8 cellular contexts compared by ENCODE assay signal in genomic region chr17:76481091-76481655, GRCh38. TPM values are rescaled to one million over a fixed set of nuclear protein-coding genes. Genes with fewer than 3 reads are reported as not detected.
A peak's percentile ranks its signal among the peaks of the same experiment; 100 is the strongest.
DNase-seq lines count a peak whose midpoint lies in the region; ATAC-seq, FAIRE-seq and TF ChIP-seq lines count a peak whose summit lies in the region.

No MANE protein-coding gene starts in this region.

- H3K4me1 ChIP-seq in HepG2 (ENCODE audit: insufficient read depth, low read length) (peaks cover 34% of the 10 kb centered on the region), osteoblast (ENCODE audit: insufficient read depth, low read length) (peaks cover 3% of the 10 kb centered on the region)

- CTCF ChIA-PET in HepG2 (lab: Yijun Ruan, JAX; ENCODE audit: low intra/inter-chr PET ratio, low total read pairs), result no interaction called here

- H2AFZ ChIP-seq in HepG2 (ENCODE audit: low read length), result no peak overlapping the region
- no peak overlapping the region for H2AFZ ChIP-seq in osteoblast (ENCODE audit: low read length)

- no peak for FAIRE-seq in HepG2 (lab: Jason Lieb, UNC)

- H3K4me3 ChIP-seq in GM12864 (ENCODE audit: low read depth, low read length) (peak overlapping the region; percentile 51), HepG2 (replicated peaks in 1 of 3; ENCODE audit: insufficient read depth in 1 of 3, low read depth in 2 of 3, low read length in 3 of 3) (no peak overlapping the region), osteoblast (ENCODE audit: insufficient read depth, low read length) (no peak overlapping the region)

- H3K9ac ChIP-seq in HepG2 (ENCODE audit: insufficient read depth, low read depth, low read length), result no peak overlapping the region; the same call in 1 of the 2 replicates

- TF ChIP-seq CTCF in GM12864 (IDR thresholded peaks at IDR 0.05; ENCODE audit: low read depth, low read length, missing control alignments), result no peak
- no peak for TF ChIP-seq CTCF in HepG2 (CRISPR knock-in tag; IDR thresholded peaks at IDR 0.05)
- TF ChIP-seq CTCF in osteoblast (IDR thresholded peaks at IDR 0.05; ENCODE audit: extremely low read depth, low read depth, low read length), result no peak

- TF ChIP-seq POLR2A in HepG2 (IDR thresholded peaks at IDR 0.05; ENCODE audit: insufficient read depth in 1 of 2, low read depth in 2 of 2, low read length in 2 of 2), result no peak

- H3K4me2 ChIP-seq in HepG2 (ENCODE audit: low read depth, low read length), result no peak overlapping the region
- no peak overlapping the region for H3K4me2 ChIP-seq in osteoblast (ENCODE audit: insufficient read depth, low read length)

- H4K20me1 ChIP-seq in HepG2 (ENCODE audit: insufficient read depth, low read length) (no peaks in the 10 kb centered on the region), osteoblast (ENCODE audit: insufficient read depth, low read length) (no peaks in the 10 kb centered on the region)

- H3K27me3 ChIP-seq in HepG2 (ENCODE audit: control insufficient read depth in 1 of 2, insufficient read depth in 2 of 2, low read length in 2 of 2) (no peaks in the 10 kb centered on the region), osteoblast (ENCODE audit: insufficient read depth, low read length) (no peaks in the 10 kb centered on the region)

- H3K27ac ChIP-seq in HepG2 (ENCODE audit: extremely low read length, insufficient read depth, low read length) (no peak overlapping the region), osteoblast (ENCODE audit: low read depth, low read length) (no peak overlapping the region)

- TF ChIP-seq EP300 in HepG2 (IDR thresholded peaks at IDR 0.05; ENCODE audit: low read depth in 2 of 2, low read length in 2 of 2) (no peak), HepG2 (CRISPR knock-in tag; IDR thresholded peaks at IDR 0.05; ENCODE audit: borderline replicate concordance) (no peak)

- no peak for TF ChIP-seq RAD21 in HepG2 (CRISPR knock-in tag; IDR thresholded peaks at IDR 0.05)

- in situ Hi-C loops in HepG2 (cut with HindIII; ENCODE audit: extremely low pct_ligation_motif_present, low pct_unique_long_range_greater_than_20kb), result no loop called here

- POLR2A ChIA-PET in HepG2 (lab: Yijun Ruan, JAX), result interaction anchor here (1.5 kb wide), 1 partner anchor 19 kb away, joined by 11 read pairs; no protein-coding TSS in a partner anchor

- DNase-seq in GM12864 (ENCODE audit: low read depth), result peak; percentile 83
- peak; percentile 90 for DNase-seq in MV-4-11 (lab: John Stamatoyannopoulos, UW)
- DNase-seq in HepG2 (ENCODE audit: low spot score), result no peak
- no peak for DNase-seq in hepatic stellate cell (ENCODE audit: low spot score)
- no peak for DNase-seq in osteoblast (ENCODE audit: insufficient read length, low spot score, missing footprints)
- no peak for DNase-seq in NCI-H128 (lab: John Stamatoyannopoulos, UW; ENCODE audit: unreplicated experiment)
- no peak for DNase-seq in activated CD4-positive, alpha-beta T cell treated with anti-CD3 and anti-CD28 coated beads for 48 hours

- no TSS peak for BruUV-seq in HepG2 (replicated peaks; lab: Mats Ljungman, UMichigan)

- H3K36me3 ChIP-seq in HepG2 (replicated peaks in 1 of 2; ENCODE audit: control insufficient read depth in 1 of 2, insufficient read depth in 2 of 2, low read length in 2 of 2) (no peaks in the 10 kb centered on the region; a peak in 1 of 5 replicates), osteoblast (ENCODE audit: insufficient read depth, low read length) (no peaks in the 10 kb centered on the region)

- ATAC-seq in GM21619 (IDR thresholded peaks at IDR 0.05; ENCODE audit: unreplicated experiment) (peak; percentile 63), HepG2 (no peak)

- H3K79me2 ChIP-seq in HepG2 (ENCODE audit: insufficient read depth, low read length) (no peaks in the 10 kb centered on the region), osteoblast (ENCODE audit: insufficient read depth, low read length) (no peaks in the 10 kb centered on the region)

- intact Hi-C loops in HepG2 (cut with micrococcal nuclease; ENCODE audit: unreplicated experiment), result no loop called here

- H3K9me3 ChIP-seq in HepG2 (ENCODE audit: low read length), result no peaks in the 10 kb centered on the region
- H3K9me3 ChIP-seq in osteoblast (ENCODE audit: low read depth, low read length), result no peaks in the 10 kb centered on the region

- WGBS in HepG2 (ENCODE audit: low lambda C conversion rate), result 93% methylated on average over 20 of the region's 21 CpGs

RNA-seq across cellular contexts. Expression of gene AANAT, which starts 13.8 kb away (rescaled TPM):
- total RNA-seq in HepG2 (2016; rRNA removed; fragmentation: Illumina TruSeq; extraction: Trizol) (not detected in 2 replicates), osteoblast (not detected in 2 replicates)
- not detected in 2 replicates for total RNA-seq in HepG2 (2016; cell fraction: cytosol; rRNA removed; fragmentation: Illumina TruSeq; extraction: Trizol; ENCODE audit: low read depth)
- not detected in 2 replicates for total RNA-seq in HepG2 (2016; cell fraction: insoluble cytoplasmic fraction; rRNA removed; fragmentation: Illumina TruSeq; extraction: Trizol)
- not detected in 2 replicates for total RNA-seq in HepG2 (2016; cell fraction: membrane; rRNA removed; fragmentation: Illumina TruSeq; extraction: Trizol)
- total RNA-seq in HepG2 (2016; cell fraction: nucleus; rRNA removed; fragmentation: Illumina TruSeq; extraction: Trizol), result not detected in 2 replicates
- 0.03 and 0.07 TPM in 2 replicates for polyA plus RNA-seq in HepG2 (2011; rRNA removed)
- polyA plus RNA-seq in HepG2 (2011; cell fraction: cytosol; rRNA removed), result not detected in 2 replicates
- polyA plus RNA-seq in HepG2 (2011; cell fraction: nucleus; rRNA removed), result 0.23 and 0.42 TPM in 2 replicates
- 0.31 TPM in 1 of 2 replicates, not detected in the other for polyA plus RNA-seq in HepG2 (2012)
- polyA plus RNA-seq in HepG2 (2016; cell fraction: cytosol; fragmentation: Illumina TruSeq; extraction: Trizol; ENCODE audit: low read depth), result not detected in 2 replicates
- not detected in 2 replicates for polyA plus RNA-seq in HepG2 (2016; cell fraction: insoluble cytoplasmic fraction; fragmentation: Illumina TruSeq; extraction: Trizol; ENCODE audit: low read depth)
- polyA plus RNA-seq in HepG2 (2016; cell fraction: membrane; fragmentation: Illumina TruSeq; extraction: Trizol; ENCODE audit: low read depth), result not detected in 2 replicates
- polyA plus RNA-seq in HepG2 (2016; cell fraction: nucleus; fragmentation: Illumina TruSeq; extraction: Trizol; ENCODE audit: insufficient read depth, low read depth), result not detected in 2 replicates
- not detected in 2 replicates for polyA minus RNA-seq in HepG2 (2011; rRNA and poly(A)+ RNA removed; ENCODE audit: low replicate concordance)
- not detected in 2 replicates for polyA minus RNA-seq in HepG2 (2011; cell fraction: cytosol; rRNA and poly(A)+ RNA removed)
- not detected in 2 replicates for polyA minus RNA-seq in HepG2 (2011; cell fraction: nucleus; rRNA and poly(A)+ RNA removed)

RNA-seq across cellular contexts. Expression of gene RHBDF2, which starts 20.1 kb away (rescaled TPM):
- total RNA-seq in HepG2 (2016; rRNA removed; fragmentation: Illumina TruSeq; extraction: Trizol) (4.2 and 7.8 TPM in 2 replicates), osteoblast (7.1 and 8.3 TPM in 2 replicates)
- total RNA-seq in HepG2 (2016; cell fraction: cytosol; rRNA removed; fragmentation: Illumina TruSeq; extraction: Trizol; ENCODE audit: low read depth), result 3.3 and 3.4 TPM in 2 replicates
- total RNA-seq in HepG2 (2016; cell fraction: insoluble cytoplasmic fraction; rRNA removed; fragmentation: Illumina TruSeq; extraction: Trizol), result 2.8 and 8.6 TPM in 2 replicates
- 3.2 and 3.5 TPM in 2 replicates for total RNA-seq in HepG2 (2016; cell fraction: membrane; rRNA removed; fragmentation: Illumina TruSeq; extraction: Trizol)
- 10.0 and 14.7 TPM in 2 replicates for total RNA-seq in HepG2 (2016; cell fraction: nucleus; rRNA removed; fragmentation: Illumina TruSeq; extraction: Trizol)
- 24.2 and 27.6 TPM in 2 replicates for polyA plus RNA-seq in HepG2 (2011; rRNA removed)
- 9.7 and 15.2 TPM in 2 replicates for polyA plus RNA-seq in HepG2 (2011; cell fraction: cytosol; rRNA removed)
- 96.1 and 124 TPM in 2 replicates for polyA plus RNA-seq in HepG2 (2011; cell fraction: nucleus; rRNA removed)
- polyA plus RNA-seq in HepG2 (2012), result 17.9 and 27.7 TPM in 2 replicates
- polyA plus RNA-seq in HepG2 (2016; cell fraction: cytosol; fragmentation: Illumina TruSeq; extraction: Trizol; ENCODE audit: low read depth), result 1.2 and 1.5 TPM in 2 replicates
- polyA plus RNA-seq in HepG2 (2016; cell fraction: insoluble cytoplasmic fraction; fragmentation: Illumina TruSeq; extraction: Trizol; ENCODE audit: low read depth), result 3.8 and 4.6 TPM in 2 replicates
- polyA plus RNA-seq in HepG2 (2016; cell fraction: membrane; fragmentation: Illumina TruSeq; extraction: Trizol; ENCODE audit: low read depth), result 2.0 and 3.1 TPM in 2 replicates
- 23.9 and 27.3 TPM in 2 replicates for polyA plus RNA-seq in HepG2 (2016; cell fraction: nucleus; fragmentation: Illumina TruSeq; extraction: Trizol; ENCODE audit: insufficient read depth, low read depth)
- 8.1 and 40.4 TPM in 2 replicates for polyA minus RNA-seq in HepG2 (2011; rRNA and poly(A)+ RNA removed; ENCODE audit: low replicate concordance)
- 12.8 and 13.5 TPM in 2 replicates for polyA minus RNA-seq in HepG2 (2011; cell fraction: cytosol; rRNA and poly(A)+ RNA removed)
- polyA minus RNA-seq in HepG2 (2011; cell fraction: nucleus; rRNA and poly(A)+ RNA removed), result 26.5 and 30.6 TPM in 2 replicates

RNA-seq across cellular contexts. Expression of gene UBE2O, which starts 28.2 kb away (rescaled TPM):
- total RNA-seq in HepG2 (2016; rRNA removed; fragmentation: Illumina TruSeq; extraction: Trizol), result 21.5 and 22.3 TPM in 2 replicates
- 2.7 and 3.0 TPM in 2 replicates for total RNA-seq in HepG2 (2016; cell fraction: cytosol; rRNA removed; fragmentation: Illumina TruSeq; extraction: Trizol; ENCODE audit: low read depth)
- 22.1 and 22.5 TPM in 2 replicates for total RNA-seq in HepG2 (2016; cell fraction: insoluble cytoplasmic fraction; rRNA removed; fragmentation: Illumina TruSeq; extraction: Trizol)
- total RNA-seq in HepG2 (2016; cell fraction: membrane; rRNA removed; fragmentation: Illumina TruSeq; extraction: Trizol), result 7.2 and 8.1 TPM in 2 replicates
- total RNA-seq in HepG2 (2016; cell fraction: nucleus; rRNA removed; fragmentation: Illumina TruSeq; extraction: Trizol), result 23.0 and 27.1 TPM in 2 replicates
- polyA plus RNA-seq in HepG2 (2011; rRNA removed), result 23.5 and 30.4 TPM in 2 replicates
- polyA plus RNA-seq in HepG2 (2011; cell fraction: cytosol; rRNA removed), result 11.6 and 11.8 TPM in 2 replicates
- polyA plus RNA-seq in HepG2 (2011; cell fraction: nucleus; rRNA removed), result 87.2 and 93.5 TPM in 2 replicates
- polyA plus RNA-seq in HepG2 (2012), result 28.0 and 29.8 TPM in 2 replicates
- polyA plus RNA-seq in HepG2 (2016; cell fraction: cytosol; fragmentation: Illumina TruSeq; extraction: Trizol; ENCODE audit: low read depth), result 0.86 and 0.95 TPM in 2 replicates
- polyA plus RNA-seq in HepG2 (2016; cell fraction: insoluble cytoplasmic fraction; fragmentation: Illumina TruSeq; extraction: Trizol; ENCODE audit: low read depth), result 15.3 and 21.2 TPM in 2 replicates
- 2.1 and 3.0 TPM in 2 replicates for polyA plus RNA-seq in HepG2 (2016; cell fraction: membrane; fragmentation: Illumina TruSeq; extraction: Trizol; ENCODE audit: low read depth)
- polyA plus RNA-seq in HepG2 (2016; cell fraction: nucleus; fragmentation: Illumina TruSeq; extraction: Trizol; ENCODE audit: insufficient read depth, low read depth), result 66.1 and 73.3 TPM in 2 replicates
- 39.5 and 89.3 TPM in 2 replicates for polyA minus RNA-seq in HepG2 (2011; rRNA and poly(A)+ RNA removed; ENCODE audit: low replicate concordance)
- polyA minus RNA-seq in HepG2 (2011; cell fraction: cytosol; rRNA and poly(A)+ RNA removed), result 31.1 and 31.4 TPM in 2 replicates
- polyA minus RNA-seq in HepG2 (2011; cell fraction: nucleus; rRNA and poly(A)+ RNA removed), result 27.4 and 30.3 TPM in 2 replicates
- total RNA-seq in osteoblast, result 17.7 and 19.5 TPM in 2 replicates

RNA-seq across cellular contexts. Expression of gene CYGB, which starts 56.3 kb away (rescaled TPM):
- total RNA-seq in HepG2 (2016; rRNA removed; fragmentation: Illumina TruSeq; extraction: Trizol), result 27.1 and 28.9 TPM in 2 replicates
- total RNA-seq in HepG2 (2016; cell fraction: cytosol; rRNA removed; fragmentation: Illumina TruSeq; extraction: Trizol; ENCODE audit: low read depth), result 5.2 and 8.2 TPM in 2 replicates
- 25.6 and 28.4 TPM in 2 replicates for total RNA-seq in HepG2 (2016; cell fraction: insoluble cytoplasmic fraction; rRNA removed; fragmentation: Illumina TruSeq; extraction: Trizol)
- 16.6 and 21.7 TPM in 2 replicates for total RNA-seq in HepG2 (2016; cell fraction: membrane; rRNA removed; fragmentation: Illumina TruSeq; extraction: Trizol)
- total RNA-seq in HepG2 (2016; cell fraction: nucleus; rRNA removed; fragmentation: Illumina TruSeq; extraction: Trizol), result 14.7 and 17.2 TPM in 2 replicates
- polyA plus RNA-seq in HepG2 (2011; rRNA removed), result 18.9 and 23.3 TPM in 2 replicates
- 19.3 and 25.5 TPM in 2 replicates for polyA plus RNA-seq in HepG2 (2011; cell fraction: cytosol; rRNA removed)
- polyA plus RNA-seq in HepG2 (2011; cell fraction: nucleus; rRNA removed), result 17.6 and 23.0 TPM in 2 replicates
- polyA plus RNA-seq in HepG2 (2012), result 20.2 and 20.5 TPM in 2 replicates
- 6.2 and 7.9 TPM in 2 replicates for polyA plus RNA-seq in HepG2 (2016; cell fraction: cytosol; fragmentation: Illumina TruSeq; extraction: Trizol; ENCODE audit: low read depth)
- 28.7 and 30.6 TPM in 2 replicates for polyA plus RNA-seq in HepG2 (2016; cell fraction: insoluble cytoplasmic fraction; fragmentation: Illumina TruSeq; extraction: Trizol; ENCODE audit: low read depth)
- polyA plus RNA-seq in HepG2 (2016; cell fraction: membrane; fragmentation: Illumina TruSeq; extraction: Trizol; ENCODE audit: low read depth), result 21.0 and 21.3 TPM in 2 replicates
- 24.9 and 26.1 TPM in 2 replicates for polyA plus RNA-seq in HepG2 (2016; cell fraction: nucleus; fragmentation: Illumina TruSeq; extraction: Trizol; ENCODE audit: insufficient read depth, low read depth)
- polyA minus RNA-seq in HepG2 (2011; rRNA and poly(A)+ RNA removed; ENCODE audit: low replicate concordance), result 0.26 and 16.8 TPM in 2 replicates
- polyA minus RNA-seq in HepG2 (2011; cell fraction: cytosol; rRNA and poly(A)+ RNA removed), result 9.7 and 11.8 TPM in 2 replicates
- polyA minus RNA-seq in HepG2 (2011; cell fraction: nucleus; rRNA and poly(A)+ RNA removed), result 12.9 and 17.7 TPM in 2 replicates
- total RNA-seq in osteoblast, result 39.1 and 74.0 TPM in 2 replicates

RNA-seq across cellular contexts. Expression of gene PRCD, which starts 58.7 kb away (rescaled TPM):
- total RNA-seq in HepG2 (2016; rRNA removed; fragmentation: Illumina TruSeq; extraction: Trizol) (0.52 TPM in 1 of 2 replicates, not detected in the other), osteoblast (4.0 and 5.3 TPM in 2 replicates)
- total RNA-seq in HepG2 (2016; cell fraction: cytosol; rRNA removed; fragmentation: Illumina TruSeq; extraction: Trizol; ENCODE audit: low read depth), result not detected in 2 replicates
- total RNA-seq in HepG2 (2016; cell fraction: insoluble cytoplasmic fraction; rRNA removed; fragmentation: Illumina TruSeq; extraction: Trizol), result 0.36 and 0.48 TPM in 2 replicates
- total RNA-seq in HepG2 (2016; cell fraction: membrane; rRNA removed; fragmentation: Illumina TruSeq; extraction: Trizol), result not detected in 2 replicates
- total RNA-seq in HepG2 (2016; cell fraction: nucleus; rRNA removed; fragmentation: Illumina TruSeq; extraction: Trizol), result not detected in 2 replicates
- 0.35 and 0.51 TPM in 2 replicates for polyA plus RNA-seq in HepG2 (2011; rRNA removed)
- not detected in 2 replicates for polyA plus RNA-seq in HepG2 (2011; cell fraction: cytosol; rRNA removed)
- 0.06 TPM in 1 of 2 replicates, not detected in the other for polyA plus RNA-seq in HepG2 (2011; cell fraction: nucleus; rRNA removed)
- 0.61 and 0.71 TPM in 2 replicates for polyA plus RNA-seq in HepG2 (2012)
- polyA plus RNA-seq in HepG2 (2016; cell fraction: cytosol; fragmentation: Illumina TruSeq; extraction: Trizol; ENCODE audit: low read depth), result 0.25 TPM in 1 of 2 replicates, not detected in the other
- polyA plus RNA-seq in HepG2 (2016; cell fraction: insoluble cytoplasmic fraction; fragmentation: Illumina TruSeq; extraction: Trizol; ENCODE audit: low read depth), result not detected in 2 replicates
- not detected in 2 replicates for polyA plus RNA-seq in HepG2 (2016; cell fraction: membrane; fragmentation: Illumina TruSeq; extraction: Trizol; ENCODE audit: low read depth)
- polyA plus RNA-seq in HepG2 (2016; cell fraction: nucleus; fragmentation: Illumina TruSeq; extraction: Trizol; ENCODE audit: insufficient read depth, low read depth), result not detected in 2 replicates
- polyA minus RNA-seq in HepG2 (2011; rRNA and poly(A)+ RNA removed; ENCODE audit: low replicate concordance), result 0.70 TPM in 1 of 2 replicates, not detected in the other
- not detected in 2 replicates for polyA minus RNA-seq in HepG2 (2011; cell fraction: cytosol; rRNA and poly(A)+ RNA removed)
- polyA minus RNA-seq in HepG2 (2011; cell fraction: nucleus; rRNA and poly(A)+ RNA removed), result not detected in 2 replicates

Comparison
In these comparisons a context has a peak if more than half of its experiments do, and no peak if none do; other contexts are left out.
1. DNase-seq: peak in GM12864 (single experiment) and MV-4-11 (single experiment); none in HepG2 (single experiment), hepatic stellate cell (single experiment), osteoblast (single experiment), NCI-H128 (single experiment) and activated CD4-positive, alpha-beta T cell treated with anti-CD3 and anti-CD28 coated beads for 48 hours (single experiment).